16 cellular contexts compared by ENCODE assay signal in the genomic region with DNA sequence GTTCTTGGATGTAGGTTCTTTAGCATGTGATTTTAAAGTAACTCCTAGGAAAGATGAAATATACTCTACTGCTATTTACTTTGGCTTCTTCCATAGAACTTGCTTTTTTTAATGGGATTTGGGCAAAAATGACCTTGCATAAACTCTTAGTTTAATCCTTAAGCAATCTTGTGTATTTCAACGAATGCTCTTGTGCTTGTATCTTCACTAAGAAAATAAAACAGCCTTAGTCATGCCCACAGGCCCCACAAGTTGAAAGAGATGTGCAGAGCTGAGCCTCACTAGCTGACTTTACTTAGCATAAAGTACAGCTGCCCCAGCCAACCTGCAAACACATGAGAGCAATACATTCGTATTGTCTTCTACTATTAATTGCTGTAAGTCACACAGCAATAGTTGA.
"Had no signal": no experiment of that assay in that cellular context is flagged by ENCODE, and none has a peak within 500 bp of the region (broad histone marks: within the 10 kb centered on the region; RNA-seq: fewer than 3 reads in every experiment).

No MANE protein-coding gene starts in this region.

- DNase-seq: activated CD4-positive, alpha-beta T cell treated with anti-CD3 and anti-CD28 coated beads, Interleukin-2, amount 50 U/mL, for 4 hours; activated naive CD4-positive, alpha-beta T cell treated with anti-CD3 and anti-CD28 coated beads, Interleukin-2, amount 50 U/mL, for 16 hours; adrenal gland; body of pancreas; effector memory CD8-positive, alpha-beta T cell; foreskin fibroblast; mesendoderm; natural killer cell; sigmoid colon; stimulated activated CD4-positive, alpha-beta T cell treated with anti-CD3 and anti-CD28 coated beads, Interleukin-15, amount 100 ng/mL, for 24 hours; stimulated activated CD4-positive, alpha-beta T cell treated with anti-CD3 and anti-CD28 coated beads, Interleukin-4, amount 100 ng/mL, for 1 hour; stimulated activated naive CD4-positive, alpha-beta T cell had no signal

- H3K9me3 ChIP-seq: adrenal gland, body of pancreas, neutrophil, sigmoid colon had no signal

- H3K27me3 ChIP-seq: adrenal gland, body of pancreas, neutrophil, sigmoid colon had no signal

- H3K4me1 ChIP-seq: adrenal gland, body of pancreas, parathyroid adenoma, sigmoid colon had no signal

- H2AFZ ChIP-seq: parathyroid adenoma had no signal

- H3K4me3 ChIP-seq: adrenal gland, body of pancreas, sigmoid colon, SK-N-MC had no signal

- H3K27ac ChIP-seq: adrenal gland, body of pancreas, neutrophil, parathyroid adenoma, sigmoid colon, SK-N-MC had no signal

- H3K36me3 ChIP-seq: adrenal gland, neutrophil, sigmoid colon had no signal

- H3K9ac ChIP-seq: parathyroid adenoma had no signal

- H3K79me2 ChIP-seq: parathyroid adenoma had no signal

- ATAC-seq: activated CD4-positive, CD25-positive, alpha-beta regulatory T cell treated with anti-CD3 and anti-CD28 coated beads, Interleukin-2, amount 50 U/mL, for 24 hours; body of pancreas; effector memory CD8-positive, alpha-beta T cell; natural killer cell had no signal
